Comparison of ENCODE assay signal across 28 cellular contexts in the genomic region with DNA sequence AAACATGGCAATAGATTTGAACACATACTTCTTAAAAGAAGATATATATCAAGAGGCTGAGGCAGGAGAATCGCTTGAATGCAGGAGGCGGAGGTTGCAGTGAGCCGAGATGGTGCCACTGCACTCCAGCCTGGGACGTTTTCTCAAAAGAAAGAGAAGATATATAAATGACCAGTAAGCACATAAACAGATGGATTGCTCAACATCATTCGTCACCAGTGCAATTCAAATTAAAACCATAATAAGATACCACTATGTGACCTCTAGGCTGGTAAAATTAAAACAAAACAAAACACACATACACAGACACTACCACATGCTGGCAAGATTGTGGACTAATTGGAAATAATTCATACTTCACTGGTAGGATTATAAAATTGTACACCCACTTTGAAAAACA. TPM values are rescaled to one million over a fixed set of nuclear protein-coding genes. Genes with fewer than 3 reads are reported as not detected.
"Had no signal": no experiment of that assay in that cellular context is flagged by ENCODE, and none has a peak within 500 bp of the region (broad histone marks: within the 10 kb centered on the region; RNA-seq: fewer than 3 reads in every experiment).

No MANE protein-coding gene starts in this region.

- H3K4me1 ChIP-seq: breast epithelium, psoas muscle had no signal

- H3K27ac ChIP-seq: breast epithelium, lower lobe of right lung, ovary, psoas muscle, stomach had no signal

- H3K36me3 ChIP-seq: breast epithelium, lower lobe of right lung, ovary, stomach had no signal

- H3K4me3 ChIP-seq: breast epithelium, lower lobe of right lung, ovary, psoas muscle, stomach had no signal

- ATAC-seq: activated CD8-positive, alpha-beta T cell treated with anti-CD3 and anti-CD28 coated beads for 36 hours; activated naive CD8-positive, alpha-beta T cell treated with anti-CD3 and anti-CD28 coated beads, Interleukin-2, amount 50 U/mL, for 24 hours; activated T-helper 17 cell treated with anti-CD3 and anti-CD28 coated beads, Interleukin-2, amount 50 U/mL, for 72 hours; lower lobe of right lung; natural killer cell; psoas muscle; right cardiac atrium; stimulated activated effector memory CD8-positive, alpha-beta T cell treated with anti-CD3 and anti-CD28 coated beads, Interleukin-12 subunit alpha, Interleukin-12 subunit beta, amount 100 ng/mL, for 72 hours had no signal

- DNase-seq: activated B cell treated with CpG ODN at 0.5 μM for 24 hours; activated CD4-positive, alpha-beta T cell treated with anti-CD3 and anti-CD28 coated beads, Interleukin-2, amount 10 ng/mL, durations not matched to agents 24 days and 14 days; activated CD8-positive, alpha-beta T cell treated with anti-CD3 and anti-CD28 coated beads for 36 hours; activated naive CD4-positive, alpha-beta T cell treated with anti-CD3 and anti-CD28 coated beads for 36 hours; activated naive CD8-positive, alpha-beta T cell treated with anti-CD3 and anti-CD28 coated beads, Interleukin-2, amount 50 U/mL, for 24 hours; activated T-cell treated with anti-CD3 and anti-CD28 coated beads, Interleukin-2, amount 50 U/mL, for 1 hour; cerebellar nuclear complex; cortex of kidney; effector CD4-positive, alpha-beta T cell; foreskin melanocyte; glutamatergic neuron; hippocampal formation; lower lobe of right lung; natural killer cell; ovary; psoas muscle; right cardiac atrium; small intestine; stimulated activated CD4-positive, alpha-beta T cell treated with anti-CD3 and anti-CD28 coated beads, Interleukin-15, amount 100 ng/mL, for 24 hours; stimulated activated CD4-positive, alpha-beta T cell treated with anti-CD3 and anti-CD28 coated beads, Interleukin-4, amount 100 ng/mL, for 24 hours; stomach; trophoblast cell had no signal

- H3K27me3 ChIP-seq: breast epithelium, ovary, stomach had no signal

- FAIRE-seq: astrocyte, keratinocyte, small intestine had no signal

- H3K9me3 ChIP-seq: breast epithelium, lower lobe of right lung, ovary, psoas muscle, stomach had no signal

RNA-seq across cellular contexts. Expression of a gene that starts 53.7 kb away (rescaled TPM):
- total RNA-seq: activated B cell treated with CpG ODN at 0.5 μM for 24 hours; activated CD4-positive, alpha-beta T cell treated with anti-CD3 and anti-CD28 coated beads, Interleukin-2, amount 10 ng/mL, durations not matched to agents 24 days and 14 days; activated CD8-positive, alpha-beta T cell treated with anti-CD3 and anti-CD28 coated beads for 36 hours; activated naive CD4-positive, alpha-beta T cell treated with anti-CD3 and anti-CD28 coated beads for 36 hours; activated T-helper 17 cell treated with anti-CD3 and anti-CD28 coated beads, Interleukin-2, amount 50 U/mL, for 72 hours; natural killer cell; psoas muscle; right cardiac atrium; temporal lobe had no signal
- polyA plus RNA-seq: keratinocyte, right cardiac atrium had no signal
